ENCODE assay signal across 12 cellular contexts in genomic region chr9:108776920-108777650, GRCh38.
DNase-seq lines count a peak whose midpoint lies in the region; ATAC-seq and TF ChIP-seq lines count a peak whose summit lies in the region.
"Had no signal": no experiment of that assay in that cellular context is flagged by ENCODE, and none has a peak within 500 bp of the region (broad histone marks: within the 10 kb centered on the region; RNA-seq: fewer than 3 reads in every experiment).

No MANE protein-coding gene starts in this region.

- no peaks in the 10 kb centered on the region for H3F3A ChIP-seq in SK-N-SH (replicated peaks; ENCODE audit: insufficient read depth)

- no peaks in the 10 kb centered on the region for H3K9me2 ChIP-seq in SK-N-SH

- H3K27ac ChIP-seq in SK-N-SH (ENCODE audit: low read depth in 2 of 2, low read length in 1 of 2) (no peak overlapping the region), stomach (no peak overlapping the region), caudate nucleus (ENCODE audit: low read depth, low read length) (no peak overlapping the region)
- H3K27ac ChIP-seq: parathyroid adenoma had no signal

- ATAC-seq in SK-N-SH treated with all-trans-retinoic acid at 6 μM for 48 hours (no peak), GM19324 (IDR thresholded peaks at IDR 0.05; ENCODE audit: low FRiP score, unreplicated experiment) (no peak)
- ATAC-seq in stimulated activated naive B cell treated with anti-CD40 and anti-IgM and Interleukin-4, amounts not matched to agents 10 μg/mL and 1 μg/mL and 100 μg/mL, for 72 hours (replicated peaks), result no peak

- no peaks in the 10 kb centered on the region for H3K9me3 Mint-ChIP-seq in endothelial cell (ENCODE audit: unreplicated experiment)
- no peaks in the 10 kb centered on the region for H3K9me3 Mint-ChIP-seq in stimulated activated naive B cell treated with anti-CD40 and anti-IgM and Interleukin-4, amounts not matched to agents 10 μg/mL and 1 μg/mL and 100 μg/mL, for 72 hours
- H3K9me3 Mint-ChIP-seq: activated B cell treated with CpG ODN at 0.5 μM for 24 hours had no signal

- no peak for TF ChIP-seq RAD21 in SK-N-SH (IDR thresholded peaks at IDR 0.05; ENCODE audit: low read length)

- no peak overlapping the region for H2AFZ ChIP-seq in SK-N-SH (ENCODE audit: low read depth)
- H2AFZ ChIP-seq: parathyroid adenoma had no signal

- H3K27me3 ChIP-seq in SK-N-SH (ENCODE audit: insufficient read depth) (peaks cover 63% of the 10 kb centered on the region), stomach (peaks cover 0 to 23% (median 0%) of the 10 kb centered on the region in 3 donors)

- H3K9me3 ChIP-seq in SK-N-SH (no peaks in the 10 kb centered on the region), stomach (no peaks in the 10 kb centered on the region)

- H3K4me1 ChIP-seq in SK-N-SH (ENCODE audit: control insufficient read depth in 1 of 2, insufficient read depth in 2 of 2, low read depth in 1 of 2, low read length in 1 of 2) (no peaks in the 10 kb centered on the region), stomach (peaks cover 0 to 30% (median 10%) of the 10 kb centered on the region in 4 donors)
- H3K4me1 ChIP-seq: parathyroid adenoma had no signal

- H3K4me2 ChIP-seq in SK-N-SH, result no peak overlapping the region

- peaks cover 8% of the 10 kb centered on the region for H3K4me1 Mint-ChIP-seq in endothelial cell (ENCODE audit: unreplicated experiment)
- H3K4me1 Mint-ChIP-seq in stimulated activated naive B cell treated with anti-CD40 and anti-IgM and Interleukin-4, amounts not matched to agents 10 μg/mL and 1 μg/mL and 100 μg/mL, for 72 hours, result peaks cover 6 to 15% of the 10 kb centered on the region in 2 donors
- H3K4me1 Mint-ChIP-seq: CD4-positive, CD25-positive, alpha-beta regulatory T cell had no signal

- H3K9ac ChIP-seq in SK-N-SH, result no peak overlapping the region
- H3K9ac ChIP-seq: parathyroid adenoma had no signal

- CTCF ChIA-PET in SK-N-SH (lab: Yijun Ruan, JAX), result interaction anchor here (1.2 kb wide), 1 partner anchor 15 kb away, joined by 3 read pairs; no protein-coding TSS in a partner anchor

- no peaks in the 10 kb centered on the region for H3K36me3 Mint-ChIP-seq in endothelial cell (ENCODE audit: low read depth, unreplicated experiment)
- H3K36me3 Mint-ChIP-seq in stimulated activated naive B cell treated with anti-CD40 and anti-IgM and Interleukin-4, amounts not matched to agents 10 μg/mL and 1 μg/mL and 100 μg/mL, for 72 hours, result no peaks in the 10 kb centered on the region
- H3K36me3 Mint-ChIP-seq: CD4-positive, CD25-positive, alpha-beta regulatory T cell had no signal

- DNase-seq in SK-N-SH (no peak), NCI-H345 treated with DMSO at 0.1 percent for 48 hours (lab: John Stamatoyannopoulos, UW; ENCODE audit: unreplicated experiment) (peak; percentile 36), endothelial cell (ENCODE audit: low spot score) (no peak), stomach (peak; percentile 43), caudate nucleus (lab: John Stamatoyannopoulos, UW) (no peak)
- DNase-seq in stimulated activated naive B cell treated with anti-CD40 and anti-IgM and Interleukin-4, amounts not matched to agents 10 μg/mL and 1 μg/mL and 100 μg/mL, for 72 hours, result no peak
- DNase-seq: activated B cell treated with CpG ODN at 0.5 μM for 24 hours; CD4-positive, CD25-positive, alpha-beta regulatory T cell; NCI-H1694 had no signal

- no peak for TF ChIP-seq POLR2A in stomach (IDR thresholded peaks at IDR 0.05)

- WGBS in SK-N-SH (ENCODE audit: low lambda C conversion rate), result 3% methylated on average over 4 of the region's 4 CpGs
- 24 to 56% (median 42%) methylated on average over 4 of the region's 4 CpGs for WGBS in stomach, 5 donors

- no peaks in the 10 kb centered on the region for H3K79me2 ChIP-seq in SK-N-SH (ENCODE audit: insufficient read depth)
- H3K79me2 ChIP-seq: parathyroid adenoma had no signal

- no peak overlapping the region for H3K4me3 Mint-ChIP-seq in endothelial cell (ENCODE audit: unreplicated experiment)
- no peak overlapping the region for H3K4me3 Mint-ChIP-seq in stimulated activated naive B cell treated with anti-CD40 and anti-IgM and Interleukin-4, amounts not matched to agents 10 μg/mL and 1 μg/mL and 100 μg/mL, for 72 hours
- H3K4me3 Mint-ChIP-seq: activated B cell treated with CpG ODN at 0.5 μM for 24 hours; CD4-positive, CD25-positive, alpha-beta regulatory T cell had no signal

- H3K27ac Mint-ChIP-seq in endothelial cell (ENCODE audit: unreplicated experiment), result no peak overlapping the region
- no peak overlapping the region for H3K27ac Mint-ChIP-seq in stimulated activated naive B cell treated with anti-CD40 and anti-IgM and Interleukin-4, amounts not matched to agents 10 μg/mL and 1 μg/mL and 100 μg/mL, for 72 hours
- H3K27ac Mint-ChIP-seq: activated B cell treated with CpG ODN at 0.5 μM for 24 hours; CD4-positive, CD25-positive, alpha-beta regulatory T cell had no signal

- no peaks in the 10 kb centered on the region for H4K20me1 ChIP-seq in SK-N-SH (ENCODE audit: insufficient read depth)

- H3K27me3 Mint-ChIP-seq in endothelial cell (ENCODE audit: unreplicated experiment), result no peaks in the 10 kb centered on the region
- H3K27me3 Mint-ChIP-seq in stimulated activated naive B cell treated with anti-CD40 and anti-IgM and Interleukin-4, amounts not matched to agents 10 μg/mL and 1 μg/mL and 100 μg/mL, for 72 hours, result peaks cover 9 to 10% of the 10 kb centered on the region in 2 donors

- TF ChIP-seq CTCF in SK-N-SH (IDR thresholded peaks at IDR 0.05) (peak; percentile 18), endothelial cell (IDR thresholded peaks at IDR 0.05; ENCODE audit: unreplicated experiment) (peak; percentile 24), stomach (IDR thresholded peaks at IDR 0.05) (no peak)

- intact Hi-C loops in stomach (cut with DNase I; ENCODE audit: low total_unique reads), result no loop called here

- TF ChIP-seq EP300 in SK-N-SH (IDR thresholded peaks at IDR 0.05; ENCODE audit: borderline replicate concordance in 1 of 2, low read depth in 1 of 2, low read length in 1 of 2) (no peak), stomach (IDR thresholded peaks at IDR 0.05) (no peak)

- no peaks in the 10 kb centered on the region for H3K36me3 ChIP-seq in SK-N-SH (replicated peaks in 1 of 2; ENCODE audit: control insufficient read depth in 1 of 2, insufficient read depth in 2 of 2, low read length in 1 of 2)
- no peaks in the 10 kb centered on the region for H3K36me3 ChIP-seq in stomach

- POLR2A ChIA-PET in SK-N-SH (lab: Yijun Ruan, JAX), result no interaction called here

- no peak overlapping the region for H3K4me3 ChIP-seq in SK-N-SH (ENCODE audit: low read depth in 2 of 2, low read length in 1 of 2)
- H3K4me3 ChIP-seq in stomach, result no peak overlapping the region

TF ChIP-seq in SK-N-SH, 30 proteins besides CTCF, POLR2A, EP300 and RAD21 (continues in another document):
- TF ChIP-seq JUND (IDR thresholded peaks at IDR 0.05), result no peak
- TF ChIP-seq ELF1 (IDR thresholded peaks at IDR 0.05), result no peak
- TF ChIP-seq USF2 (IDR thresholded peaks at IDR 0.05; ENCODE audit: borderline replicate concordance, low read depth, low read length), result no peak
- TF ChIP-seq NRF1 (IDR thresholded peaks at IDR 0.05; ENCODE audit: low read depth, low read length), result no peak
- no peak for TF ChIP-seq YY1 (IDR thresholded peaks at IDR 0.05; ENCODE audit: low read depth)
- TF ChIP-seq TEAD4 (IDR thresholded peaks at IDR 0.05; ENCODE audit: borderline replicate concordance, insufficient read depth), result no peak
- no peak for TF ChIP-seq CHD2 (IDR thresholded peaks at IDR 0.05; ENCODE audit: low read length, partially characterized antibody)
- no peak for TF ChIP-seq MAX (IDR thresholded peaks at IDR 0.05; ENCODE audit: low read depth)
- no peak for TF ChIP-seq TAF1 (IDR thresholded peaks at IDR 0.05; ENCODE audit: borderline replicate concordance, low read depth, low read length)

TF ChIP-seq in SK-N-SH treated with all-trans-retinoic acid at 6 μM for 48 hours, 23 proteins besides CTCF, POLR2A, EP300 and RAD21:
- TF ChIP-seq TOX (CRISPR knock-in tag; IDR thresholded peaks at IDR 0.05; ENCODE audit: borderline replicate concordance) (no peak), OSR1 (CRISPR knock-in tag; IDR thresholded peaks at IDR 0.05) (no peak), RARB (CRISPR knock-in tag; IDR thresholded peaks at IDR 0.05) (no peak), ZFP3 (CRISPR knock-in tag; IDR thresholded peaks at IDR 0.05) (no peak), ZFP30 (CRISPR knock-in tag; IDR thresholded peaks at IDR 0.05) (no peak), CSRNP3 (CRISPR knock-in tag; IDR thresholded peaks at IDR 0.05) (no peak), ARNTL (CRISPR knock-in tag; IDR thresholded peaks at IDR 0.05; ENCODE audit: borderline replicate concordance, low read depth) (no peak), GLIS3 (CRISPR knock-in tag; IDR thresholded peaks at IDR 0.05) (no peak), CREB5 (CRISPR knock-in tag; IDR thresholded peaks at IDR 0.05; ENCODE audit: low read depth) (no peak), ZNF8 (CRISPR knock-in tag; IDR thresholded peaks at IDR 0.05) (no peak)

Comparison
In these comparisons a context has a peak if more than half of its experiments do, and no peak if none do; other contexts are left out.
1. DNase-seq: peak in NCI-H345 treated with DMSO at 0.1 percent for 48 hours (single experiment) and stomach (single experiment); none in SK-N-SH (single experiment), endothelial cell (single experiment), stimulated activated naive B cell treated with anti-CD40 and anti-IgM and Interleukin-4, amounts not matched to agents 10 μg/mL and 1 μg/mL and 100 μg/mL, for 72 hours (single experiment) and caudate nucleus (0 of 61).
2. CTCF ChIP-seq: peak in SK-N-SH (single experiment) and endothelial cell (single experiment); none in stomach (0 of 7).